Comparison of ENCODE assay signal across 1 cellular context in genomic region chr12:96375841-96376249, GRCh38.
TF ChIP-seq lines count a peak whose summit lies in the region.

No MANE protein-coding gene starts in this region.

TF ChIP-seq in HepG2, 621 proteins besides CTCF, POLR2A, EP300 and RAD21 (continued from another document):
- no peak for TF ChIP-seq ZNF510 (CRISPR knock-in tag; IDR thresholded peaks at IDR 0.05; ENCODE audit: low read depth)
- no peak for TF ChIP-seq REXO4 (CRISPR knock-in tag; IDR thresholded peaks at IDR 0.05; ENCODE audit: borderline replicate concordance)
